ENCODE assay signal across 20 cellular contexts in the genomic region with DNA sequence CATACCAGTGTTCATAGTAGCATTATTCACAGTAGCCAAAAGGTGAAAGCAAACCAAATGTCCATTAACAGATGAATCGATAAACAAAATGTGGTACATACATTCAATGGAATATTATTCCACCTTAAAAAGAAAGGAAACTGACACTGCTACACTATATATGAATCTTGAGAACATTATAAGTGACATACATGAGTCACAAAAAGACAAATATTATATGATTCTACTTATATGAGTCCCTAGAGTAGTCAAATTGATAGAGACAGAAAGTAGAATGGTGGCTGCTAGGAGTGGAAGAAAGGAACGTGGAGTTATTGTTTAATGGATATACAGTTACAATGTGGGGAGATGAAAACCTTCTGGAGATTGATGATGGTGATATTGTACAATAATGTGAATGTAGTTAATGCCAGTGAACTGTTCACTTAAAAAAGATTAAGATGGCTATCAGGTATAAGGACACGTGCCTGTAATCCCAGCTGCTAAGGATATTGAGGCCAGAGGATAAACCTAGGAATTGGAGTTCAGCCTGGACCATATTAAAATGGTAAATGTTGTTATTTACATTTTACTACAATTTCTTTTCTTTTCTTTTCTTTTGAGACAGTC. TPM values are rescaled to one million over a fixed set of nuclear protein-coding genes. Genes with fewer than 3 reads are reported as not detected.
DNase-seq lines count a peak whose midpoint lies in the region; ATAC-seq, FAIRE-seq and TF ChIP-seq lines count a peak whose summit lies in the region.
"Had no signal": no experiment of that assay in that cellular context is flagged by ENCODE, and none has a peak within 500 bp of the region (broad histone marks: within the 10 kb centered on the region; RNA-seq: fewer than 3 reads in every experiment).

No MANE protein-coding gene starts in this region.

- no peak overlapping the region for H3K4me3 ChIP-seq in breast epithelium
- H3K4me3 ChIP-seq in right cardiac atrium (ENCODE audit: low read length): no peak overlapping the region
- H3K4me3 ChIP-seq: GM23338 had no signal

- POLR2A ChIA-PET in activated CD4-positive, alpha-beta T cell treated with anti-CD3 and anti-CD28 coated beads for 36 hours (lab: Charles Lee): no interaction called here
- POLR2A ChIA-PET in MCF 10A (lab: Yijun Ruan, JAX): no interaction called here

- FAIRE-seq in urothelium cell line (lab: Jason Lieb, UNC): peak; percentile 52
- FAIRE-seq: D721Med, G401.6, GM12891 had no signal

- TF ChIP-seq CTCF in MCF 10A (IDR thresholded peaks at IDR 0.05; ENCODE audit: unreplicated experiment) (no peak), breast epithelium (IDR thresholded peaks at IDR 0.05) (no peak), VCaP (conservative IDR thresholded peaks at IDR 0.05) (no peak)

- 79% methylated on average over 3 of the region's 3 CpGs for WGBS in right cardiac atrium

- no peaks in the 10 kb centered on the region for H3K9me3 Mint-ChIP-seq in activated CD4-positive, alpha-beta T cell treated with anti-CD3 and anti-CD28 coated beads for 36 hours (ENCODE audit: low read depth)
- H3K9me3 Mint-ChIP-seq in MCF 10A (ENCODE audit: unreplicated experiment): no peaks in the 10 kb centered on the region
- H3K9me3 Mint-ChIP-seq: CD8-positive, alpha-beta T cell; GM23338 had no signal

- CTCF ChIA-PET in activated CD4-positive, alpha-beta T cell treated with anti-CD3 and anti-CD28 coated beads for 36 hours (lab: Charles Lee): no interaction called here
- CTCF ChIA-PET in MCF 10A (lab: Yijun Ruan, JAX): no interaction called here

- intact Hi-C loops in activated CD4-positive, alpha-beta T cell treated with anti-CD3 and anti-CD28 coated beads for 36 hours (cut with DNase I, micrococcal nuclease): no loop called here
- intact Hi-C loops in MCF 10A (cut with micrococcal nuclease) (no loop called here), breast epithelium (cut with DNase I; ENCODE audit: low total_unique reads) (no loop called here), right cardiac atrium (cut with DNase I) (no loop called here)

- TF ChIP-seq POLR2A in breast epithelium (IDR thresholded peaks at IDR 0.05): no peak

- BruUV-seq in MCF 10A (replicated peaks; lab: Mats Ljungman, UMichigan): no TSS peak

- no peak overlapping the region for H3K27ac ChIP-seq in breast epithelium
- H3K27ac ChIP-seq in VCaP: peak overlapping the region; percentile 1; the same call in 1 of the 2 replicates
- H3K27ac ChIP-seq in right cardiac atrium (ENCODE audit: low read length): no peak overlapping the region
- H3K27ac ChIP-seq: 22Rv1 had no signal

- H3K27me3 ChIP-seq in breast epithelium (no peaks in the 10 kb centered on the region), right cardiac atrium (ENCODE audit: control insufficient read depth, insufficient read depth) (no peaks in the 10 kb centered on the region)

- H3K9me3 ChIP-seq in breast epithelium (no peaks in the 10 kb centered on the region), right cardiac atrium (ENCODE audit: control insufficient read depth, low read length) (no peaks in the 10 kb centered on the region)

- H3K4me1 ChIP-seq in breast epithelium: no peaks in the 10 kb centered on the region
- H3K4me1 ChIP-seq in right cardiac atrium (ENCODE audit: control insufficient read depth, insufficient read depth, low read length): no peaks in the 10 kb centered on the region

- peaks cover 4% of the 10 kb centered on the region for H3K4me1 Mint-ChIP-seq in activated CD4-positive, alpha-beta T cell treated with anti-CD3 and anti-CD28 coated beads for 36 hours
- no peaks in the 10 kb centered on the region for H3K4me1 Mint-ChIP-seq in MCF 10A (ENCODE audit: insufficient read depth, unreplicated experiment)
- H3K4me1 Mint-ChIP-seq: CD14-positive monocyte, GM23338 had no signal

- peaks cover 16% of the 10 kb centered on the region for H3K36me3 Mint-ChIP-seq in activated CD4-positive, alpha-beta T cell treated with anti-CD3 and anti-CD28 coated beads for 36 hours (ENCODE audit: low read depth)
- peaks cover 42% of the 10 kb centered on the region for H3K36me3 Mint-ChIP-seq in MCF 10A (ENCODE audit: insufficient read depth, unreplicated experiment)

- no peak for DNase-seq in activated CD4-positive, alpha-beta T cell treated with anti-CD3 and anti-CD28 coated beads for 36 hours
- no peak for DNase-seq in activated CD4-positive, alpha-beta T cell treated with anti-CD3 and anti-CD28 coated beads for 48 hours
- DNase-seq in MCF 10A (ENCODE audit: unreplicated experiment): no peak
- DNase-seq in breast epithelium (ENCODE audit: low spot score in 2 of 2): no peak
- DNase-seq in urothelium cell line (ENCODE audit: low spot score): no peak
- DNase-seq in NCI-H2227 (lab: John Stamatoyannopoulos, UW; ENCODE audit: unreplicated experiment): no peak
- no peak for DNase-seq in right cardiac atrium
- DNase-seq: CD8-positive, alpha-beta T cell; COR-L47; DMS153; DMS79 treated with DMSO at 0.1 percent for 48 hours; EL; H7 had no signal

- H3K27me3 Mint-ChIP-seq in activated CD4-positive, alpha-beta T cell treated with anti-CD3 and anti-CD28 coated beads for 36 hours: no peaks in the 10 kb centered on the region
- H3K27me3 Mint-ChIP-seq in MCF 10A (ENCODE audit: insufficient read depth, unreplicated experiment): no peaks in the 10 kb centered on the region

- no peak overlapping the region for H3K4me3 Mint-ChIP-seq in activated CD4-positive, alpha-beta T cell treated with anti-CD3 and anti-CD28 coated beads for 36 hours
- no peak overlapping the region for H3K4me3 Mint-ChIP-seq in MCF 10A (ENCODE audit: unreplicated experiment)
- H3K4me3 Mint-ChIP-seq: CD14-positive monocyte; CD8-positive, alpha-beta T cell; GM23338 had no signal

- no peak overlapping the region for H3K27ac Mint-ChIP-seq in activated CD4-positive, alpha-beta T cell treated with anti-CD3 and anti-CD28 coated beads for 36 hours
- H3K27ac Mint-ChIP-seq in MCF 10A (ENCODE audit: low read depth, unreplicated experiment): peak overlapping the region; percentile 52
- H3K27ac Mint-ChIP-seq: CD14-positive monocyte; CD8-positive, alpha-beta T cell; GM23338 had no signal

- H3K36me3 ChIP-seq in breast epithelium: no peaks in the 10 kb centered on the region

- peak; percentile 64 for ATAC-seq in activated CD4-positive, alpha-beta T cell treated with anti-CD3 and anti-CD28 coated beads for 36 hours
- ATAC-seq in right cardiac atrium: no peak
- ATAC-seq: CD8-positive, alpha-beta T cell; GM23338 had no signal

RNA-seq across cellular contexts. Expression of a gene that starts 20.2 kb away (rescaled TPM):
- 10 to 100 TPM; 21.3 to 22.7 TPM for total RNA-seq in activated CD4-positive, alpha-beta T cell treated with anti-CD3 and anti-CD28 coated beads for 36 hours
- total RNA-seq in MCF 10A (2022): 38.9 and 39.8 TPM in 2 replicates
- 10 to 100 TPM; 18.7 to 24.6 (median 20.9) TPM for total RNA-seq in breast epithelium
- 10 to 100 TPM; 17.0 to 18.0 (median 17.9) TPM for total RNA-seq in right cardiac atrium
- polyA plus RNA-seq in right cardiac atrium: 6.5 TPM

RNA-seq across cellular contexts. Expression of a gene that starts 28.1 kb away (rescaled TPM):
- total RNA-seq in activated CD4-positive, alpha-beta T cell treated with anti-CD3 and anti-CD28 coated beads for 36 hours: 100 to 1,000 TPM in 1 of 2 experiments, 10 to 100 TPM in 1; 79.5 to 112 TPM
- total RNA-seq in MCF 10A (2022) (54.6 and 57.5 TPM in 2 replicates), breast epithelium (10 to 100 TPM; 11.8 to 19.5 (median 12.7) TPM), right cardiac atrium (10 to 100 TPM; 29.9 to 44.5 (median 31.9) TPM)
- polyA plus RNA-seq in right cardiac atrium: 38.0 TPM

RNA-seq across cellular contexts. Expression of a gene that starts 28.6 kb away (rescaled TPM):
- 10 to 100 TPM; 73.6 to 95.9 TPM for total RNA-seq in activated CD4-positive, alpha-beta T cell treated with anti-CD3 and anti-CD28 coated beads for 36 hours
- total RNA-seq in MCF 10A (2022): 35.7 and 48.5 TPM in 2 replicates
- 10 to 100 TPM in 1 of 3 donors, 1 to 10 TPM in 1, under 1 TPM in 1; 0.33 to 25.1 (median 1.2) TPM for total RNA-seq in breast epithelium
- total RNA-seq in right cardiac atrium: 1 to 10 TPM; 1.2 to 2.3 (median 1.9) TPM
- polyA plus RNA-seq in right cardiac atrium: 0.38 TPM
